1 cellular context compared by ENCODE assay signal in the genomic region with DNA sequence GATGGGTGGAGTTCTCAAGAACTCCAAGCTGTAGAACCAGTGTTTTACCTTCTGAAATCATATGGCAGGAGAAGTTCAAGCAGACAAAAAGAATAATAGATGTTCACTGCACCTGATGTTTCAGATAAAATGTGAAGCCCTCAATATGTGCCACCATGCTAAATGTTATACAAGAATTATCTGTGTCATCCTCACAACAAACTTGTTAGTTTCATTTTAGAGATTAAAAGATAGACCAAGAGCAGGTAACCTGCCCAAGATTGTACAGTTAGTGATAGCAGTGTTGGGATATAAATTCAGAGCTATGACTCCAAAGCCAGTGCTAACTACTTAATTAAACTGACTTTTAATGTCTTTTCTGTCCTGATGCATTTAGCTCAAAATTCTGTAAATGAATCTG.
TF ChIP-seq lines count a peak whose summit lies in the region.

No MANE protein-coding gene starts in this region.

TF ChIP-seq in GM12878, 131 proteins besides CTCF, POLR2A, EP300 and RAD21:
- TF ChIP-seq, protein P1, sequence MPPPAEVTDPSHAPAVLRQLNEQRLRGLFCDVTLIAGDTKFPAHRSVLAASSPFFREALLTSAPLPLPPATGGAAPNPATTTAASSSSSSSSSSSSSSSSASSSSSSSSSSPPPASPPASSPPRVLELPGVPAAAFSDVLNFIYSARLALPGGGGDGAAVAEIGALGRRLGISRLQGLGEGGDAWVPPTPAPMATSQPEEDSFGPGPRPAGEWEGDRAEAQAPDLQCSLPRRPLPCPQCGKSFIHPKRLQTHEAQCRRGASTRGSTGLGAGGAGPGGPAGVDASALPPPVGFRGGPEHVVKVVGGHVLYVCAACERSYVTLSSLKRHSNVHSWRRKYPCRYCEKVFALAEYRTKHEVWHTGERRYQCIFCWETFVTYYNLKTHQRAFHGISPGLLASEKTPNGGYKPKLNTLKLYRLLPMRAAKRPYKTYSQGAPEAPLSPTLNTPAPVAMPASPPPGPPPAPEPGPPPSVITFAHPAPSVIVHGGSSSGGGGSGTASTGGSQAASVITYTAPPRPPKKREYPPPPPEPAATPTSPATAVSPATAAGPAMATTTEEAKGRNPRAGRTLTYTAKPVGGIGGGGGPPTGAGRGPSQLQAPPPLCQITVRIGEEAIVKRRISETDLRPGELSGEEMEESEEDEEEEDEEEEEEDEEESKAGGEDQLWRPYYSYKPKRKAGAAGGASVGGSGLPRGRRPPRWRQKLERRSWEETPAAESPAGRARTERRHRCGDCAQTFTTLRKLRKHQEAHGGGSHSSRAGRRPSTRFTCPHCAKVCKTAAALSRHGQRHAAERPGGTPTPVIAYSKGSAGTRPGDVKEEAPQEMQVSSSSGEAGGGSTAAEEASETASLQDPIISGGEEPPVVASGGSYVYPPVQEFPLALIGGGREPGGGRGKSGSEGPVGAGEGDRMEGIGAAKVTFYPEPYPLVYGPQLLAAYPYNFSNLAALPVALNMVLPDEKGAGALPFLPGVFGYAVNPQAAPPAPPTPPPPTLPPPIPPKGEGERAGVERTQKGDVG (CRISPR knock-in tag; IDR thresholded peaks at IDR 0.05): no peak
- TF ChIP-seq ZBED1 (IDR thresholded peaks at IDR 0.05; ENCODE audit: borderline replicate concordance) (no peak), NR2F1 (conservative IDR thresholded peaks at IDR 0.05) (no peak), ZNF207 (IDR thresholded peaks at IDR 0.05; ENCODE audit: borderline replicate concordance) (no peak), SP1 (IDR thresholded peaks at IDR 0.05; ENCODE audit: low read depth, low read length) (no peak), DPF2 (IDR thresholded peaks at IDR 0.05) (no peak), PAX5 (IDR thresholded peaks at IDR 0.05; ENCODE audit: borderline replicate concordance, low read depth, low read length) (no peak)
- TF ChIP-seq, protein P2, sequence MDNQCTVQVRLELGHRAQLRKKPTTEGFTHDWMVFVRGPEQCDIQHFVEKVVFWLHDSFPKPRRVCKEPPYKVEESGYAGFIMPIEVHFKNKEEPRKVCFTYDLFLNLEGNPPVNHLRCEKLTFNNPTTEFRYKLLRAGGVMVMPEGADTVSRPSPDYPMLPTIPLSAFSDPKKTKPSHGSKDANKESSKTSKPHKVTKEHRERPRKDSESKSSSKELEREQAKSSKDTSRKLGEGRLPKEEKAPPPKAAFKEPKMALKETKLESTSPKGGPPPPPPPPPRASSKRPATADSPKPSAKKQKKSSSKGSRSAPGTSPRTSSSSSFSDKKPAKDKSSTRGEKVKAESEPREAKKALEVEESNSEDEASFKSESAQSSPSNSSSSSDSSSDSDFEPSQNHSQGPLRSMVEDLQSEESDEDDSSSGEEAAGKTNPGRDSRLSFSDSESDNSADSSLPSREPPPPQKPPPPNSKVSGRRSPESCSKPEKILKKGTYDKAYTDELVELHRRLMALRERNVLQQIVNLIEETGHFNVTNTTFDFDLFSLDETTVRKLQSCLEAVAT (IDR thresholded peaks at IDR 0.05): no peak
- TF ChIP-seq, protein P3, sequence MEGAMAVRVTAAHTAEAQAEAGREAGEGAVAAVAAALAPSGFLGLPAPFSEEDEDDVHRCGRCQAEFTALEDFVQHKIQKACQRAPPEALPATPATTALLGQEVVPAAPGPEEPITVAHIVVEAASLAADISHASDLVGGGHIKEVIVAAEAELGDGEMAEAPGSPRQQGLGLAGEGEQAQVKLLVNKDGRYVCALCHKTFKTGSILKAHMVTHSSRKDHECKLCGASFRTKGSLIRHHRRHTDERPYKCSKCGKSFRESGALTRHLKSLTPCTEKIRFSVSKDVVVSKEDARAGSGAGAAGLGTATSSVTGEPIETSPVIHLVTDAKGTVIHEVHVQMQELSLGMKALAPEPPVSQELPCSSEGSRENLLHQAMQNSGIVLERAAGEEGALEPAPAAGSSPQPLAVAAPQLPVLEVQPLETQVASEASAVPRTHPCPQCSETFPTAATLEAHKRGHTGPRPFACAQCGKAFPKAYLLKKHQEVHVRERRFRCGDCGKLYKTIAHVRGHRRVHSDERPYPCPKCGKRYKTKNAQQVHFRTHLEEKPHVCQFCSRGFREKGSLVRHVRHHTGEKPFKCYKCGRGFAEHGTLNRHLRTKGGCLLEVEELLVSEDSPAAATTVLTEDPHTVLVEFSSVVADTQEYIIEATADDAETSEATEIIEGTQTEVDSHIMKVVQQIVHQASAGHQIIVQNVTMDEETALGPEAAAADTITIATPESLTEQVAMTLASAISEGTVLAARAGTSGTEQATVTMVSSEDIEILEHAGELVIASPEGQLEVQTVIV (IDR thresholded peaks at IDR 0.05; ENCODE audit: borderline replicate concordance, partially characterized antibody): no peak
